21 cellular contexts compared by ENCODE assay signal in the genomic region with DNA sequence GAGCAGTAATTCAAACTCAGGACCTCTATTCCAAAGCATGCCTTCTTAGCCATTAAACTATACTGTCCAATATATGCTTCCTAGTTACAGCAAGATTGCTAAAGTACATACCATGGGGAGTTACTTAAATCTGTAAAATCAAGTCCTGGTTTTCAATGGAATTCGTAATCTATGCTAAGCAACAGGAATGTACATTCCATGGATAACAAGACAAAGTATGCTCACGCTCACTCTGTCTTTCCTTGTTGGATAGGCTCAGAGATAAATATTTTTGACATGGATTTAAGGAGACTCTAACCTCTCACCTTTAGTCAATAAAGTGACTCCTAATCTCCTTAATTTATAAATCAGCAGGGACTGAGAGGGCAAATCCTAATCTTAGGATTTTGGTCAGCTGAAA.
"Had no signal": no experiment of that assay in that cellular context is flagged by ENCODE, and none has a peak within 500 bp of the region (broad histone marks: within the 10 kb centered on the region; RNA-seq: fewer than 3 reads in every experiment).

No MANE protein-coding gene starts in this region.

- H2AFZ ChIP-seq: hepatocyte had no signal

- FAIRE-seq: islet of Langerhans had no signal

- DNase-seq: dermis blood vessel endothelial cell; esophagus squamous epithelium; foreskin melanocyte; head of caudate nucleus; kidney glomerular epithelial cell; mucosa of descending colon; naive thymus-derived CD8-positive, alpha-beta T cell; psoas muscle; retina; stimulated activated CD4-positive, alpha-beta T cell treated with anti-CD3 and anti-CD28 coated beads, Interleukin-12 subunit alpha, Interleukin-12 subunit beta, amount 100 ng/mL, for 4 hours; stimulated activated CD4-positive, alpha-beta T cell treated with anti-CD3 and anti-CD28 coated beads, Interleukin-2, amount 100 ng/mL, for 48 hours; stimulated activated naive CD4-positive, alpha-beta T cell treated with Interleukin-2 at 50 U/mL for 16 hours; thyroid gland; upper lobe of left lung; uterus had no signal

- H3K4me2 ChIP-seq: hepatocyte had no signal

- H3K27me3 ChIP-seq: esophagus squamous epithelium, hepatocyte, neutrophil, suprapubic skin, thyroid gland, upper lobe of left lung, uterus had no signal

- ATAC-seq: mucosa of descending colon; naive thymus-derived CD8-positive, alpha-beta T cell; psoas muscle; sciatic nerve had no signal

- H3K4me3 ChIP-seq: esophagus squamous epithelium, hepatocyte, mucosa of descending colon, psoas muscle, skin epidermis, suprapubic skin, thyroid gland, upper lobe of left lung, uterus had no signal

- H3K9me3 ChIP-seq: esophagus squamous epithelium, mucosa of descending colon, neutrophil, psoas muscle, suprapubic skin, thyroid gland, upper lobe of left lung, uterus had no signal

- H3K36me3 ChIP-seq: esophagus squamous epithelium, neutrophil, suprapubic skin, thyroid gland, upper lobe of left lung, uterus had no signal

- H3K4me1 ChIP-seq: esophagus squamous epithelium, psoas muscle, suprapubic skin, thyroid gland, upper lobe of left lung, uterus had no signal

- H3K27ac ChIP-seq: esophagus squamous epithelium, hepatocyte, neutrophil, psoas muscle, skin epidermis, suprapubic skin, thyroid gland, upper lobe of left lung, uterus had no signal
